Comparison of ENCODE assay signal across 15 cellular contexts in genomic region chr17:48175692-48176450, GRCh38.
DNase-seq lines count a peak whose midpoint lies in the region; ATAC-seq and TF ChIP-seq lines count a peak whose summit lies in the region.
"Had no signal": no experiment of that assay in that cellular context is flagged by ENCODE, and none has a peak within 500 bp of the region (broad histone marks: within the 10 kb centered on the region; RNA-seq: fewer than 3 reads in every experiment).

No MANE protein-coding gene starts in this region.

- TF ChIP-seq POLR2A in vagina (IDR thresholded peaks at IDR 0.05): no peak

- no peak overlapping the region for H3K4me3 ChIP-seq in CD8-positive, alpha-beta T cell (ENCODE audit: low read depth, low read length)
- H3K4me3 ChIP-seq in HEK293 (ENCODE audit: low read depth, low read length) (no peak overlapping the region), brain microvascular endothelial cell (ENCODE audit: low read depth, low read length) (no peak overlapping the region), vagina (no peak overlapping the region)
- H3K4me3 ChIP-seq: dorsolateral prefrontal cortex, GM12878, skin epidermis had no signal

- CTCF ChIA-PET in CD8-positive, alpha-beta T cell (lab: Charles Lee): interaction anchor here (1.7 kb wide), 1 partner anchor 417 kb away, joined by 5 read pairs; no protein-coding TSS in a partner anchor
- CTCF ChIA-PET in HEK293 (lab: Yijun Ruan, JAX): interaction anchor here (0.5 to 1.6 kb wide), 4 partner anchors 11 to 150 kb away, joined by 3 to 5 read pairs (median 4); no protein-coding TSS in a partner anchor

- DNase-seq in CD8-positive, alpha-beta T cell: no peak
- DNase-seq in brain microvascular endothelial cell (peak; percentile 59), head of caudate nucleus (no peak), vagina (ENCODE audit: extremely low spot score in 2 of 2) (no peak), NCI-H187 (lab: John Stamatoyannopoulos, UW) (no peak)
- no peak for DNase-seq in naive thymus-derived CD8-positive, alpha-beta T cell
- DNase-seq: activated naive CD4-positive, alpha-beta T cell treated with anti-CD3 and anti-CD28 coated beads, Interleukin-2, amount 10 ng/mL, durations not matched to agents 7 days and 5 days; DMS153; dorsolateral prefrontal cortex; kidney glomerular epithelial cell; naive B cell had no signal

- no peaks in the 10 kb centered on the region for H3K27me3 Mint-ChIP-seq in CD8-positive, alpha-beta T cell (ENCODE audit: low read depth)
- no peaks in the 10 kb centered on the region for H3K27me3 Mint-ChIP-seq in naive thymus-derived CD8-positive, alpha-beta T cell
- H3K27me3 Mint-ChIP-seq: activated naive CD4-positive, alpha-beta T cell treated with anti-CD3 and anti-CD28 coated beads, Interleukin-2, amount 10 ng/mL, durations not matched to agents 7 days and 5 days; naive B cell had no signal

- H3K4me1 Mint-ChIP-seq in CD8-positive, alpha-beta T cell (ENCODE audit: low read depth): peaks cover 27% of the 10 kb centered on the region
- H3K4me1 Mint-ChIP-seq in naive thymus-derived CD8-positive, alpha-beta T cell: peaks cover 15 to 38% (median 25%) of the 10 kb centered on the region in 4 donors
- H3K4me1 Mint-ChIP-seq: naive B cell had no signal

- peaks cover 80% of the 10 kb centered on the region for H3K36me3 Mint-ChIP-seq in CD8-positive, alpha-beta T cell
- H3K36me3 Mint-ChIP-seq in naive thymus-derived CD8-positive, alpha-beta T cell: peaks cover 7 to 78% (median 15%) of the 10 kb centered on the region in 3 donors

- H3K4me1 ChIP-seq in CD8-positive, alpha-beta T cell (ENCODE audit: insufficient read depth, low read length): peaks cover 15% of the 10 kb centered on the region
- H3K4me1 ChIP-seq in HEK293 (ENCODE audit: control insufficient read depth, insufficient read depth, low read length) (no peaks in the 10 kb centered on the region), vagina (no peaks in the 10 kb centered on the region)

- ATAC-seq in CD8-positive, alpha-beta T cell: no peak
- no peak for ATAC-seq in naive thymus-derived CD8-positive, alpha-beta T cell
- ATAC-seq: GM12878, Panc1 had no signal

- POLR2A ChIA-PET in CD8-positive, alpha-beta T cell (lab: Charles Lee): no interaction called here
- POLR2A ChIA-PET in HEK293 (lab: Yijun Ruan, JAX): no interaction called here
- POLR2A ChIA-PET in naive thymus-derived CD8-positive, alpha-beta T cell (lab: Charles Lee): no interaction called here

- intact Hi-C loops in CD8-positive, alpha-beta T cell (cut with DNase I, micrococcal nuclease): no loop called here
- intact Hi-C loops in head of caudate nucleus (cut with DNase I) (no loop called here), vagina (cut with DNase I) (no loop called here)

- no peaks in the 10 kb centered on the region for H3K9me3 Mint-ChIP-seq in CD8-positive, alpha-beta T cell
- H3K9me3 Mint-ChIP-seq in naive thymus-derived CD8-positive, alpha-beta T cell: no peaks in the 10 kb centered on the region
- H3K9me3 Mint-ChIP-seq: activated naive CD4-positive, alpha-beta T cell treated with anti-CD3 and anti-CD28 coated beads, Interleukin-2, amount 10 ng/mL, durations not matched to agents 7 days and 5 days; naive B cell had no signal

- no peaks in the 10 kb centered on the region for H3K9me3 ChIP-seq in CD8-positive, alpha-beta T cell (ENCODE audit: low read length)
- H3K9me3 ChIP-seq in HEK293 (ENCODE audit: control insufficient read depth, insufficient read depth, low read depth, low read length) (no peaks in the 10 kb centered on the region), vagina (no peaks in the 10 kb centered on the region)

- H3K36me3 ChIP-seq in CD8-positive, alpha-beta T cell (ENCODE audit: insufficient read depth, low read length): peaks cover 40% of the 10 kb centered on the region
- H3K36me3 ChIP-seq in HEK293 (ENCODE audit: control insufficient read depth in 2 of 2, insufficient read depth in 1 of 2, low read length in 2 of 2) (no peaks in the 10 kb centered on the region), brain microvascular endothelial cell (replicated peaks) (no peaks in the 10 kb centered on the region), vagina (no peaks in the 10 kb centered on the region)

- no peaks in the 10 kb centered on the region for H3K27me3 ChIP-seq in CD8-positive, alpha-beta T cell (ENCODE audit: insufficient read depth, low read length)
- no peaks in the 10 kb centered on the region for H3K27me3 ChIP-seq in brain microvascular endothelial cell (replicated peaks)
- H3K27me3 ChIP-seq in vagina: no peaks in the 10 kb centered on the region

- TF ChIP-seq CTCF in CD8-positive, alpha-beta T cell (IDR thresholded peaks at IDR 0.05): no peak
- TF ChIP-seq CTCF in HEK293 (tag by site-specific recombination; IDR thresholded peaks at IDR 0.05): no peak
- no peak for TF ChIP-seq CTCF in brain microvascular endothelial cell (IDR thresholded peaks at IDR 0.05; ENCODE audit: low read depth, low read length, missing control alignments)
- no peak for TF ChIP-seq CTCF in vagina (IDR thresholded peaks at IDR 0.05)

- H3K27ac ChIP-seq in CD8-positive, alpha-beta T cell (ENCODE audit: low read depth, low read length): no peak overlapping the region
- H3K27ac ChIP-seq in HEK293 (ENCODE audit: extremely low read depth, low read depth, low read length) (no peak overlapping the region), brain microvascular endothelial cell (no peak overlapping the region), vagina (no peak overlapping the region)
- H3K27ac ChIP-seq: dorsolateral prefrontal cortex, skin epidermis had no signal

- in situ Hi-C loops in brain microvascular endothelial cell (cut with HindIII; ENCODE audit: low pct_ligation_motif_present, low sequenced_read_pairs): no loop called here

- H3K27ac Mint-ChIP-seq in CD8-positive, alpha-beta T cell: peak overlapping the region; percentile 33
- peak overlapping the region in 6 of 10 donors; percentile 4 to 83 (median 47) for H3K27ac Mint-ChIP-seq in naive thymus-derived CD8-positive, alpha-beta T cell
- H3K27ac Mint-ChIP-seq: activated naive CD4-positive, alpha-beta T cell treated with anti-CD3 and anti-CD28 coated beads, Interleukin-2, amount 10 ng/mL, durations not matched to agents 7 days and 5 days had no signal

- H3K4me3 Mint-ChIP-seq in CD8-positive, alpha-beta T cell: no peak overlapping the region
- H3K4me3 Mint-ChIP-seq in naive thymus-derived CD8-positive, alpha-beta T cell: no peak overlapping the region
- H3K4me3 Mint-ChIP-seq: activated naive CD4-positive, alpha-beta T cell treated with anti-CD3 and anti-CD28 coated beads, Interleukin-2, amount 10 ng/mL, durations not matched to agents 7 days and 5 days; naive B cell had no signal

TF ChIP-seq in HEK293, 187 proteins besides CTCF, POLR2A, EP300 and RAD21:
- 0 out of 2 replicates have a peak, but pooled peaks have one; percentile 22 for TF ChIP-seq ZBTB20 (tag by site-specific recombination; IDR thresholded peaks at IDR 0.05)
- TF ChIP-seq ZNF114 (tag by site-specific recombination; IDR thresholded peaks at IDR 0.05): no peak
- TF ChIP-seq TRIM28 (IDR thresholded peaks at IDR 0.05; ENCODE audit: borderline replicate concordance, low read length): no peak
- no peak for TF ChIP-seq REST (tag by site-specific recombination; IDR thresholded peaks at IDR 0.05)
- no peak for TF ChIP-seq ZNF707 (tag by site-specific recombination; IDR thresholded peaks at IDR 0.05)
